Comparison of ENCODE assay signal across 26 cellular contexts in genomic region chr2:17995594-17995993, GRCh38.
"Had no signal": no experiment of that assay in that cellular context is flagged by ENCODE, and none has a peak within 500 bp of the region (broad histone marks: within the 10 kb centered on the region; RNA-seq: fewer than 3 reads in every experiment).

No MANE protein-coding gene starts in this region.

- H3K4me1 ChIP-seq: ascending aorta, gastrocnemius medialis, left ventricle myocardium inferior, spleen, transverse colon, vagina had no signal

- H3K4me3 Mint-ChIP-seq: activated B cell treated with CpG ODN at 0.5 μM for 24 hours; activated CD4-positive, alpha-beta T cell treated with anti-CD3 and anti-CD28 coated beads for 36 hours; activated naive CD4-positive, alpha-beta T cell treated with anti-CD3 and anti-CD28 coated beads, Interleukin-2, amount 10 ng/mL, durations not matched to agents 7 days and 5 days; activated naive CD8-positive, alpha-beta T cell treated with anti-CD3 and anti-CD28 coated beads, Interleukin-2, amount 10 ng/mL, durations not matched to agents 7 days and 5 days; activated T-cell treated with anti-CD3 and anti-CD28 coated beads, Interleukin-2, amount 50 U/mL, for 72 hours; brain; natural killer cell treated with Interleukin-12 subunit alpha and Interleukin-12 subunit beta and Interleukin-15 and Interleukin-18, amount 100 ng/mL, for 72 hours had no signal

- H3K4me3 ChIP-seq: ascending aorta, coronary artery, dorsolateral prefrontal cortex, gastrocnemius medialis, left ventricle myocardium inferior, lung, mucosa of descending colon, spleen, transverse colon, vagina had no signal

- H3K9me3 Mint-ChIP-seq: activated T-cell treated with anti-CD3 and anti-CD28 coated beads, Interleukin-2, amount 50 U/mL, for 72 hours had no signal

- H3K27ac Mint-ChIP-seq: activated B cell treated with CpG ODN at 0.5 μM for 24 hours; activated CD4-positive, alpha-beta T cell treated with anti-CD3 and anti-CD28 coated beads for 36 hours; activated naive CD4-positive, alpha-beta T cell treated with anti-CD3 and anti-CD28 coated beads, Interleukin-2, amount 10 ng/mL, durations not matched to agents 7 days and 5 days; activated naive CD8-positive, alpha-beta T cell treated with anti-CD3 and anti-CD28 coated beads, Interleukin-2, amount 10 ng/mL, durations not matched to agents 7 days and 5 days; activated T-cell treated with anti-CD3 and anti-CD28 coated beads, Interleukin-2, amount 50 U/mL, for 72 hours; brain; natural killer cell treated with Interleukin-12 subunit alpha and Interleukin-12 subunit beta and Interleukin-15 and Interleukin-18, amount 100 ng/mL, for 72 hours had no signal

- ATAC-seq: activated CD4-positive, alpha-beta T cell treated with anti-CD3 and anti-CD28 coated beads for 36 hours; activated T-cell treated with anti-CD3 and anti-CD28 coated beads, Interleukin-2, amount 50 U/mL, for 72 hours; gastrocnemius medialis; mucosa of descending colon; natural killer cell treated with Interleukin-12 subunit alpha and Interleukin-12 subunit beta and Interleukin-15 and Interleukin-18, amount 100 ng/mL, for 72 hours; right cardiac atrium had no signal

- H3K36me3 Mint-ChIP-seq: activated naive CD4-positive, alpha-beta T cell treated with anti-CD3 and anti-CD28 coated beads, Interleukin-2, amount 10 ng/mL, durations not matched to agents 7 days and 5 days; activated naive CD8-positive, alpha-beta T cell treated with anti-CD3 and anti-CD28 coated beads, Interleukin-2, amount 10 ng/mL, durations not matched to agents 7 days and 5 days; brain; natural killer cell treated with Interleukin-12 subunit alpha and Interleukin-12 subunit beta and Interleukin-15 and Interleukin-18, amount 100 ng/mL, for 72 hours had no signal

- H3K27ac ChIP-seq: ascending aorta, coronary artery, dorsolateral prefrontal cortex, gastrocnemius medialis, left ventricle myocardium inferior, spleen, transverse colon, vagina had no signal

- H3K9me3 ChIP-seq: transverse colon, vagina had no signal

- H3K4me1 Mint-ChIP-seq: activated B cell treated with CpG ODN at 0.5 μM for 24 hours; activated CD4-positive, alpha-beta T cell treated with anti-CD3 and anti-CD28 coated beads for 36 hours; activated naive CD4-positive, alpha-beta T cell treated with anti-CD3 and anti-CD28 coated beads, Interleukin-2, amount 10 ng/mL, durations not matched to agents 7 days and 5 days; activated naive CD8-positive, alpha-beta T cell treated with anti-CD3 and anti-CD28 coated beads, Interleukin-2, amount 10 ng/mL, durations not matched to agents 7 days and 5 days; brain had no signal

- DNase-seq: activated B cell treated with CpG ODN at 0.5 μM for 24 hours; activated CD4-positive, alpha-beta T cell treated with anti-CD3 and anti-CD28 coated beads for 36 hours; activated effector memory CD4-positive, alpha-beta T cell treated with anti-CD3 and anti-CD28 coated beads, Interleukin-2, amount 50 U/mL, for 16 hours; activated naive CD4-positive, alpha-beta T cell treated with anti-CD3 and anti-CD28 coated beads, Interleukin-2, amount 10 ng/mL, durations not matched to agents 7 days and 5 days; activated naive CD8-positive, alpha-beta T cell treated with anti-CD3 and anti-CD28 coated beads, Interleukin-2, amount 10 ng/mL, durations not matched to agents 7 days and 5 days; activated T-cell treated with anti-CD3 and anti-CD28 coated beads for 4 hours; activated T-cell treated with anti-CD3 and anti-CD28 coated beads, Interleukin-2, amount 50 U/mL, for 72 hours; dorsolateral prefrontal cortex; effector memory CD4-positive, alpha-beta T cell; erythroblast; gastrocnemius medialis; glutamatergic neuron; islet precursor cell; left ventricle myocardium inferior; mucosa of descending colon; right cardiac atrium; spleen; stimulated activated naive CD4-positive, alpha-beta T cell treated with Interleukin-2 at 50 U/mL for 16 hours; T-helper 2 cell; transverse colon had no signal

- H3K27me3 ChIP-seq: ascending aorta, gastrocnemius medialis, transverse colon, vagina had no signal

- H3K36me3 ChIP-seq: ascending aorta, gastrocnemius medialis, left ventricle myocardium inferior, spleen, transverse colon, vagina had no signal
